ENCODE assay signal across 8 cellular contexts in genomic region chr1:155940993-155941844, GRCh38. TPM values are rescaled to one million over a fixed set of nuclear protein-coding genes. Genes with fewer than 3 reads are reported as not detected.
DNase-seq lines count a peak whose midpoint lies in the region; ATAC-seq, FAIRE-seq and TF ChIP-seq lines count a peak whose summit lies in the region.

Gene RXFP4, plus strand, starts transcription at chr1:155941638. Its CDS starts 72 bp downstream, at chr1:155941710.

- no peaks in the 10 kb centered on the region for H3K27me3 Mint-ChIP-seq in central memory CD8-positive, alpha-beta T cell
- H3K27me3 Mint-ChIP-seq in neural crest cell (ENCODE audit: low read depth), result no peaks in the 10 kb centered on the region

- FAIRE-seq in D721Med (lab: Jason Lieb, UNC), result no peak

- peak; percentile 60 for DNase-seq in GM12865 (ENCODE audit: low read depth)
- peak; percentile 66 for DNase-seq in NCI-H69 (lab: John Stamatoyannopoulos, UW)
- no peak for DNase-seq in central memory CD8-positive, alpha-beta T cell (ENCODE audit: low spot score in 2 of 2)
- DNase-seq in neural crest cell (ENCODE audit: low read depth, low spot score), result no peak
- no peak for DNase-seq in HuH-7.5 (ENCODE audit: low spot score)
- no peak for DNase-seq in D721Med (ENCODE audit: insufficient read length, low spot score)
- DNase-seq in stimulated activated CD4-positive, alpha-beta T cell treated with anti-CD3 and anti-CD28 coated beads, Interleukin-12 subunit alpha, Interleukin-12 subunit beta, amount 100 ng/mL, for 4 hours, result no peak

- no peaks in the 10 kb centered on the region for H3K9me3 Mint-ChIP-seq in central memory CD8-positive, alpha-beta T cell
- no peaks in the 10 kb centered on the region for H3K9me3 Mint-ChIP-seq in neural crest cell

- H3K4me1 Mint-ChIP-seq in central memory CD8-positive, alpha-beta T cell, result peaks cover 30% of the 10 kb centered on the region
- H3K4me1 Mint-ChIP-seq in neural crest cell, result peaks cover 29% of the 10 kb centered on the region

- TF ChIP-seq CTCF in GM12865 (IDR thresholded peaks at IDR 0.05; ENCODE audit: insufficient read depth, low read depth, low read length, missing control alignments) (no peak), neural crest cell (conservative IDR thresholded peaks at IDR 0.05) (no peak), D721Med (IDR thresholded peaks at IDR 0.05; ENCODE audit: insufficient read depth, missing control alignments) (no peak)

- peak within 1 kb of the TSS; percentile 84 for H3K27ac Mint-ChIP-seq in central memory CD8-positive, alpha-beta T cell (ENCODE audit: low read depth)
- H3K27ac Mint-ChIP-seq in neural crest cell (ENCODE audit: unreplicated experiment), result peak within 1 kb of the TSS; percentile 91

- peaks cover 10% of the 10 kb centered on the region for H3K36me3 Mint-ChIP-seq in central memory CD8-positive, alpha-beta T cell (ENCODE audit: insufficient read depth)
- no peaks in the 10 kb centered on the region for H3K36me3 Mint-ChIP-seq in neural crest cell (ENCODE audit: low read depth)

- H3K4me3 Mint-ChIP-seq in central memory CD8-positive, alpha-beta T cell, result no peak within 1 kb of the TSS
- peak within 1 kb of the TSS; percentile 70 for H3K4me3 Mint-ChIP-seq in neural crest cell

- ATAC-seq in central memory CD8-positive, alpha-beta T cell (replicated peaks; ENCODE audit: extremely low read depth, poor library complexity, severe bottlenecking), result no peak
- no peak for ATAC-seq in GM19035 (IDR thresholded peaks at IDR 0.05; ENCODE audit: unreplicated experiment)

- H3K4me3 ChIP-seq in GM12865 (ENCODE audit: low read depth, low read length), result no peak within 1 kb of the TSS

RNA-seq across cellular contexts. Expression of gene RXFP4, which starts in this region (rescaled TPM):
- not detected in 2 replicates for total RNA-seq in neural crest cell

Comparison
In these comparisons a context has a peak if more than half of its experiments do, and no peak if none do; other contexts are left out.
1. DNase-seq: peak in GM12865 (single experiment) and NCI-H69 (single experiment); none in central memory CD8-positive, alpha-beta T cell (0 of 2), neural crest cell (single experiment), HuH-7.5 (single experiment), D721Med (single experiment) and stimulated activated CD4-positive, alpha-beta T cell treated with anti-CD3 and anti-CD28 coated beads, Interleukin-12 subunit alpha, Interleukin-12 subunit beta, amount 100 ng/mL, for 4 hours (single experiment).